In the genomic region with DNA sequence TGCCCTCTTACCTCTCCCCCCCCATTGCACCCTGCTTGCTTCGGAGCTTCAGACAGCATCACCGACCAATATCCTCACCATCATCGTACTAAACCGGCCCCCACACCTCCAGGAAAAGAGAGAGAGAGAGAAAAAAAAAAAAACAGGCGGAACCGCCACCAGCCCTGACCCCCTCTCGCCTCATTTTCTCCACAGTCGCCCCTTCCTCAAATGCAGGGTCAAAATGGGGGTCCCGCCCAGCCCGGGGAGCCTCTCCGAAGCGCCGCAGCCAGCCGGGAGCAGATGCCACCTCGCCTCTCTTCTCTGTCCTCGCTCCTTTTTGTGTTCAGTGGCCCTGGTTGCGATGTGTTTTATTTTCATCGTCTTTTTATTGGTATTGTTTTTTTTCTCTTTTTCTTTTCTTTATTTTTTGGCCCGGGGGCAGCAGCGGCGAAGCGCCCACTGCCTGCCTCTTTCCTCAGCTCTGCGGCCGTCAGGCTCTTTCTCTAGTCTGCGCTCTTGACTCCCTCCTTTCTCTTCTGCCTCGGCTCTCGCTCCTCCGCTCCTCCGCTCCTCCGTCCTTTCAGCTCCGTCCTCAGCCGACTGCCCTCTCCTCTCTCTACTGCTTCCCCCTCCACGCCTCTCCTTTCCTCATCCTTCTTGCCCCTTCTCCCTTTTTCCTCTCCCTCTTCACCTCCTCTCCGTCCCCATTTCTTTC, we compare ENCODE assay signal across 7 cellular contexts. TPM values are rescaled to one million over a fixed set of nuclear protein-coding genes. Genes with fewer than 3 reads are reported as not detected.
A peak's percentile ranks its signal among the peaks of the same experiment; 100 is the strongest.
DNase-seq lines count a peak whose midpoint lies in the region; ATAC-seq and TF ChIP-seq lines count a peak whose summit lies in the region.

No MANE protein-coding gene starts in this region.

- DNase-seq in GM23338 (ENCODE audit: low spot score) (peak; percentile 75), NCI-H69 (lab: John Stamatoyannopoulos, UW) (peak; percentile 68), cardiac fibroblast (ENCODE audit: low read depth in 2 of 2) (peak; percentile 19 to 26), mesendoderm (peak; percentile 36), upper lobe of right lung (no peak), NK-92 (lab: John Stamatoyannopoulos, UW; ENCODE audit: unreplicated experiment) (no peak)

- H4K20me1 ChIP-seq in GM23338 (replicated peaks; ENCODE audit: insufficient read depth): peaks cover 15% of the 10 kb centered on the region; the same call in 1 of the 2 replicates

- peaks cover 29% of the 10 kb centered on the region for H3K27me3 Mint-ChIP-seq in GM23338 (ENCODE audit: insufficient read depth, low read depth, poor library complexity)

- H3K36me3 Mint-ChIP-seq in GM23338 (ENCODE audit: low read depth): no peaks in the 10 kb centered on the region

- peaks cover 18% of the 10 kb centered on the region for H3K4me1 ChIP-seq in GM23338 (ENCODE audit: insufficient read depth)
- no peaks in the 10 kb centered on the region for H3K4me1 ChIP-seq in mesendoderm (ENCODE audit: control insufficient read depth, low read depth, low read length)
- H3K4me1 ChIP-seq in upper lobe of right lung: no peaks in the 10 kb centered on the region

- H3K36me3 ChIP-seq in GM23338 (ENCODE audit: insufficient read depth): no peaks in the 10 kb centered on the region
- H3K36me3 ChIP-seq in mesendoderm (ENCODE audit: control insufficient read depth, insufficient read depth, low read length): no peaks in the 10 kb centered on the region
- H3K36me3 ChIP-seq in upper lobe of right lung: no peaks in the 10 kb centered on the region

- H3K27ac ChIP-seq in GM23338 (ENCODE audit: low read depth): no peak overlapping the region
- no peak overlapping the region for H3K27ac ChIP-seq in mesendoderm (ENCODE audit: low read depth, low read length)
- H3K27ac ChIP-seq in upper lobe of right lung: no peak overlapping the region

- no peak overlapping the region for H4K8ac ChIP-seq in mesendoderm (ENCODE audit: low read depth, low read length)

- H3K4me3 ChIP-seq in GM23338: peak overlapping the region; percentile 78
- peak overlapping the region; percentile 36 to 53 for H3K4me3 ChIP-seq in cardiac fibroblast (replicated peaks in 1 of 2; ENCODE audit: low read depth in 2 of 2, low read length in 2 of 2)
- no peak overlapping the region for H3K4me3 ChIP-seq in mesendoderm (ENCODE audit: low read length)
- peak overlapping the region; percentile 42 for H3K4me3 ChIP-seq in upper lobe of right lung

- H3K18ac ChIP-seq in mesendoderm (ENCODE audit: low read length): no peak overlapping the region

- peak overlapping the region; percentile 98 for H3K4me2 ChIP-seq in GM23338
- peak overlapping the region; percentile 53 for H3K4me2 ChIP-seq in mesendoderm (ENCODE audit: low read length)

- H3K27me3 ChIP-seq in GM23338 (ENCODE audit: insufficient read depth): peaks cover 82% of the 10 kb centered on the region
- peaks cover 37% of the 10 kb centered on the region for H3K27me3 ChIP-seq in mesendoderm (ENCODE audit: insufficient read depth, low read length, poor library complexity)
- peaks cover 66% of the 10 kb centered on the region for H3K27me3 ChIP-seq in upper lobe of right lung

- H3K27ac Mint-ChIP-seq in GM23338: no peak overlapping the region

- no peak overlapping the region for H2BK15ac ChIP-seq in mesendoderm (replicated peaks; ENCODE audit: low read depth)

- H2AK5ac ChIP-seq in mesendoderm (ENCODE audit: low read length): no peak overlapping the region

- no peak overlapping the region for H4K5ac ChIP-seq in mesendoderm (ENCODE audit: low read length)

- no peaks in the 10 kb centered on the region for H3K9me3 ChIP-seq in upper lobe of right lung

- no CpG with 5 or more reads among the region's 34 CpGs for WGBS in mesendoderm (ENCODE audit: extremely low coverage, insufficient coverage, low lambda C conversion rate)

- H2BK120ac ChIP-seq in mesendoderm (ENCODE audit: low read depth, low read length): no peak overlapping the region

- H3K56ac ChIP-seq in mesendoderm (ENCODE audit: low read length): no peak overlapping the region

- H3K4me1 Mint-ChIP-seq in GM23338: peaks cover 20% of the 10 kb centered on the region

- no peaks in the 10 kb centered on the region for H3K79me1 ChIP-seq in mesendoderm (ENCODE audit: low read length)

- no peaks in the 10 kb centered on the region for H3K9me2 ChIP-seq in GM23338 (ENCODE audit: insufficient read depth)

- H3K9me3 Mint-ChIP-seq in GM23338: no peaks in the 10 kb centered on the region

- peak overlapping the region; percentile 13 for H3K9ac ChIP-seq in mesendoderm (ENCODE audit: low read length)

- H3K4ac ChIP-seq in mesendoderm (ENCODE audit: low read depth, low read length): no peak overlapping the region

- no peak overlapping the region for H2BK5ac ChIP-seq in mesendoderm (ENCODE audit: low read length)

- H3K79me2 ChIP-seq in GM23338 (replicated peaks; ENCODE audit: insufficient read depth) (no peaks in the 10 kb centered on the region), mesendoderm (ENCODE audit: control insufficient read depth, insufficient read depth, low read length) (no peaks in the 10 kb centered on the region)

- H2AFZ ChIP-seq in GM23338: peak overlapping the region; percentile 89

- ATAC-seq in GM23338 (peak; percentile 52), upper lobe of right lung (no peak), GM19035 (IDR thresholded peaks at IDR 0.05; ENCODE audit: unreplicated experiment) (no peak)

- peak overlapping the region; percentile 73 for H3K4me3 Mint-ChIP-seq in GM23338

- H3F3A ChIP-seq in GM23338 (replicated peaks; ENCODE audit: low read depth): peaks cover 16% of the 10 kb centered on the region

- intact Hi-C loops in upper lobe of right lung (cut with DNase I): no loop called here

- no peak for TF ChIP-seq CTCF in GM23338 (conservative IDR thresholded peaks at IDR 0.05; ENCODE audit: low read depth in 2 of 2)
- no peak for TF ChIP-seq CTCF in cardiac fibroblast (IDR thresholded peaks at IDR 0.05; ENCODE audit: low read depth, low read length)
- TF ChIP-seq CTCF in upper lobe of right lung (IDR thresholded peaks at IDR 0.05): no peak

- no peak overlapping the region for H3K23ac ChIP-seq in mesendoderm (ENCODE audit: low read length)

TF ChIP-seq in GM23338, 12 proteins besides CTCF, POLR2A, EP300 and RAD21:
- TF ChIP-seq NANOG (IDR thresholded peaks at IDR 0.05; ENCODE audit: borderline replicate concordance): no peak
- TF ChIP-seq EZH2 (IDR thresholded peaks at IDR 0.05; ENCODE audit: low read depth, unreplicated experiment): peak; percentile 91

RNA-seq across cellular contexts. Expression of a gene that starts 41.4 kb away (rescaled TPM):
- total RNA-seq in GM23338 (2014; rRNA removed; shearing (Covaris generic)): 59.4 and 63.0 TPM in 2 replicates
- polyA plus RNA-seq in GM23338 (2016; fragmentation: Nextera tagmentation; extraction: Ambion mirVana): 23.4 and 25.6 TPM in 2 replicates
- 18.5 TPM for polyA plus RNA-seq in mesendoderm (2013, experiment 1 of 2)
- polyA plus RNA-seq in mesendoderm (2013, experiment 2 of 2): 17.7 TPM
- 25.1 TPM for total RNA-seq in upper lobe of right lung

RNA-seq across cellular contexts. Expression of a gene that starts 43.9 kb away (rescaled TPM):
- 2.3 and 2.4 TPM in 2 replicates for total RNA-seq in GM23338 (2014; rRNA removed; shearing (Covaris generic))
- polyA plus RNA-seq in GM23338 (2016; fragmentation: Nextera tagmentation; extraction: Ambion mirVana): 4.6 and 5.1 TPM in 2 replicates
- polyA plus RNA-seq in mesendoderm (2013, experiment 1 of 2): 4.6 TPM
- 5.5 TPM for polyA plus RNA-seq in mesendoderm (2013, experiment 2 of 2)
- total RNA-seq in upper lobe of right lung: 6.1 TPM

RNA-seq across cellular contexts. Expression of a gene that starts 44.0 kb away (rescaled TPM):
- total RNA-seq in GM23338 (2014; rRNA removed; shearing (Covaris generic)): 12.7 and 13.3 TPM in 2 replicates
- 4.7 and 5.8 TPM in 2 replicates for polyA plus RNA-seq in GM23338 (2016; fragmentation: Nextera tagmentation; extraction: Ambion mirVana)
- polyA plus RNA-seq in mesendoderm (2013, experiment 1 of 2): 5.9 TPM
- polyA plus RNA-seq in mesendoderm (2013, experiment 2 of 2): 6.1 TPM
- total RNA-seq in upper lobe of right lung: 9.6 TPM

Comparison
In these comparisons a context has a peak if more than half of its experiments do, and no peak if none do; other contexts are left out.
1. DNase-seq: peak in GM23338 (single experiment), NCI-H69 (single experiment), cardiac fibroblast (2 of 2) and mesendoderm (single experiment); none in upper lobe of right lung (single experiment) and NK-92 (single experiment).